Comparison of ENCODE assay signal across 12 cellular contexts in the genomic region with DNA sequence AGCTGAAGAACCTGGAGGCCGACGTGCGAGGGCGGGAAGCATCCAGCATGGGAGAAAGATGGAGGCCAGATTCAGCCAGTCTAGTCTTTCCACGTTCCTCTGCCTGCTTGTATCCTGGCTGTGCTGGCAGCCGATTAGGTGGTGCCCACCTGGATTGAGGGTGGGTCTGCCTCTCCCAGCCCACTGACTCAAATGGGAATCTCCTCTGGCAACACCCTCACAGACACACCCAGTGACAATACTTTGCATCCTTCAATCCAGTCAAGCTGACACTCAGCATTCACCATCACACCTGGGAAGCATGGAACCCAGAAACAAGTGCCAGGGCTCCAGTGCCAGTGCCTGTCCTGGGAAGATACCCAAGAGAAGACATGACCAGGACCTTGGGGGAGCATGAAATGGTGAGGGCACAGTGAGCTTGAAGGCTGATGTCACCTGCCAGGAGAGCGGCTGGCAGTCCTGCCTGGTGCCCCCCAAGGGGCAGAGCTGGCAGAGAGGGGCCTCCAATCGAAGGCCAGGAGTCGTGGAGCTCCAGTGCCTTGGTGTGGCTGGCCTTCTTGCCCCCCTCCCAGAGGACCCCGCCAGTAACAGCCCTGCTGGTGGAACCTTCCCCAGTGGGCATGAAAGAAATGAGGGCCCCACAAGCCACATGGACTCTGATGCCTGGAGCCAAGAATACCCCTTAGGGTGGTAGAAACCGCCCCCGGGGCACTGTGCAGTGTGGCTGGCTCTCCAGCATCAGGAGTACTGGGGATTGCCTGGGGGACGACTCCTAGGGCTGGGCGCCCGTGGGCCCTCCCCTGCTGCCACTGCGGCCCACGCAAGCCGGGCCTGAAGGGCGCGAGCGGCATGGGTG. TPM values are rescaled to one million over a fixed set of nuclear protein-coding genes. Genes with fewer than 3 reads are reported as not detected.
DNase-seq lines count a peak whose midpoint lies in the region; ATAC-seq and TF ChIP-seq lines count a peak whose summit lies in the region.
"Had no signal": no experiment of that assay in that cellular context is flagged by ENCODE, and none has a peak within 500 bp of the region (broad histone marks: within the 10 kb centered on the region; RNA-seq: fewer than 3 reads in every experiment).

No MANE protein-coding gene starts in this region.

- TF ChIP-seq POLR2A in prostate gland (IDR thresholded peaks at IDR 0.05): no peak

- H3K9me3 ChIP-seq in CD8-positive, alpha-beta T cell (ENCODE audit: low read length): no peaks in the 10 kb centered on the region
- H3K9me3 ChIP-seq in fibroblast of lung (ENCODE audit: control insufficient read depth, insufficient read depth, low read depth, low read length) (no peaks in the 10 kb centered on the region), prostate gland (no peaks in the 10 kb centered on the region)
- H3K9me3 ChIP-seq: neutrophil had no signal

- POLR2A ChIA-PET in CD8-positive, alpha-beta T cell (lab: Charles Lee): interaction anchor here (1.0 kb wide), 1 partner anchor 21 kb away, joined by 3 read pairs; no protein-coding TSS in a partner anchor
- POLR2A ChIA-PET in RWPE1 (lab: Yijun Ruan, JAX; ENCODE audit: low non-redundant PET): no interaction called here
- POLR2A ChIA-PET in HEK293T (lab: Yijun Ruan, JAX): no interaction called here

- peaks cover 4% of the 10 kb centered on the region for H3K4me1 Mint-ChIP-seq in CD8-positive, alpha-beta T cell (ENCODE audit: low read depth)

- CTCF ChIA-PET in CD8-positive, alpha-beta T cell (lab: Charles Lee): no interaction called here
- CTCF ChIA-PET in RWPE1 (lab: Yijun Ruan, JAX) (no interaction called here), HEK293T (lab: Yijun Ruan, JAX) (no interaction called here)

- H3K27ac Mint-ChIP-seq in CD8-positive, alpha-beta T cell: no peak overlapping the region

- no peak for ATAC-seq in CD8-positive, alpha-beta T cell
- ATAC-seq in HG02840 (IDR thresholded peaks at IDR 0.05; ENCODE audit: low FRiP score, unreplicated experiment): no peak
- ATAC-seq in GM18511 (IDR thresholded peaks at IDR 0.05; ENCODE audit: unreplicated experiment): no peak

- WGBS in prostate gland: 52% methylated on average over 21 of the region's 21 CpGs

- peaks cover 8% of the 10 kb centered on the region for H3K4me1 ChIP-seq in CD8-positive, alpha-beta T cell (ENCODE audit: insufficient read depth, low read length)
- H3K4me1 ChIP-seq in fibroblast of lung (ENCODE audit: control insufficient read depth, extremely low read depth, insufficient read depth, low read length) (no peaks in the 10 kb centered on the region), prostate gland (replicated peaks) (peaks cover 4% of the 10 kb centered on the region)

- TF ChIP-seq CTCF in CD8-positive, alpha-beta T cell (IDR thresholded peaks at IDR 0.05): no peak
- no peak for TF ChIP-seq CTCF in RWPE1 (conservative IDR thresholded peaks at IDR 0.05; ENCODE audit: low read depth)
- no peak for TF ChIP-seq CTCF in fibroblast of lung (conservative IDR thresholded peaks at IDR 0.05 in 1 of 2, IDR thresholded peaks at IDR 0.05 in 1 of 2; ENCODE audit: low read depth in 1 of 2, low read length in 2 of 2)
- TF ChIP-seq CTCF in prostate gland (IDR thresholded peaks at IDR 0.05): no peak

- H3K27me3 ChIP-seq in CD8-positive, alpha-beta T cell (ENCODE audit: insufficient read depth, low read length): peaks cover 5% of the 10 kb centered on the region
- H3K27me3 ChIP-seq in fibroblast of lung (ENCODE audit: control insufficient read depth, insufficient read depth, low read length) (no peaks in the 10 kb centered on the region), prostate gland (replicated peaks; ENCODE audit: insufficient read depth) (no peaks in the 10 kb centered on the region)

- intact Hi-C loops in CD8-positive, alpha-beta T cell (cut with DNase I, micrococcal nuclease): no loop called here
- intact Hi-C loops in prostate gland (cut with DNase I): no loop called here

- peak overlapping the region; percentile 19 for H3K4me3 Mint-ChIP-seq in CD8-positive, alpha-beta T cell

- H2AFZ ChIP-seq in fibroblast of lung (ENCODE audit: low read length): no peak overlapping the region

- no peaks in the 10 kb centered on the region for H3K9me3 Mint-ChIP-seq in CD8-positive, alpha-beta T cell

- H3K4me3 ChIP-seq in CD8-positive, alpha-beta T cell (ENCODE audit: low read depth, low read length): no peak overlapping the region
- H3K4me3 ChIP-seq in fibroblast of lung (replicated peaks in 1 of 4; ENCODE audit: control extremely low read depth in 1 of 4, insufficient read depth in 1 of 4, low read depth in 3 of 4, low read length in 4 of 4): peak overlapping the region in 1 of 4 experiments; percentile 32
- peak overlapping the region; percentile 19 to 33 for H3K4me3 ChIP-seq in prostate gland

- H3K4me2 ChIP-seq in fibroblast of lung (ENCODE audit: extremely low read depth, insufficient read depth, low read length): peak overlapping the region; percentile 25

- H3K27ac ChIP-seq in CD8-positive, alpha-beta T cell (ENCODE audit: low read depth, low read length): no peak overlapping the region
- H3K27ac ChIP-seq in RWPE1: peak overlapping the region; percentile 92
- no peak overlapping the region for H3K27ac ChIP-seq in fibroblast of lung (ENCODE audit: insufficient read depth, low read length)
- no peak overlapping the region for H3K27ac ChIP-seq in prostate gland
- H3K27ac ChIP-seq: neutrophil had no signal

- H3K36me3 Mint-ChIP-seq in CD8-positive, alpha-beta T cell: peaks cover 43% of the 10 kb centered on the region

- peak in 1 of 7 experiments; percentile 18 for DNase-seq in CD8-positive, alpha-beta T cell
- DNase-seq in RWPE1 (ENCODE audit: low spot score) (no peak), fibroblast of lung (ENCODE audit: low read depth in 2 of 2) (no peak), prostate gland (ENCODE audit: low spot score) (no peak), NOMO-1 treated with DMSO at 0.1 percent for 48 hours (lab: John Stamatoyannopoulos, UW; ENCODE audit: unreplicated experiment) (no peak), HEK293T (ENCODE audit: extremely low spot score) (no peak)
- DNase-seq: DND-41, KG1, NCI-H524 treated with DMSO at 0.1 percent for 48 hours had no signal

- H3K27me3 Mint-ChIP-seq in CD8-positive, alpha-beta T cell (ENCODE audit: low read depth): peaks cover 7% of the 10 kb centered on the region

- H3K36me3 ChIP-seq in CD8-positive, alpha-beta T cell (ENCODE audit: insufficient read depth, low read length): peaks cover 9% of the 10 kb centered on the region
- H3K36me3 ChIP-seq in fibroblast of lung (ENCODE audit: control insufficient read depth, insufficient read depth, low read length) (peaks cover 31% of the 10 kb centered on the region), prostate gland (peaks cover 0 to 5% of the 10 kb centered on the region in 2 donors)

- H3K79me2 ChIP-seq in fibroblast of lung (ENCODE audit: control insufficient read depth, insufficient read depth, low read length): no peaks in the 10 kb centered on the region

- no peak overlapping the region for H3K9ac ChIP-seq in fibroblast of lung (ENCODE audit: insufficient read depth, low read length)

- no peaks in the 10 kb centered on the region for H4K20me1 ChIP-seq in fibroblast of lung (ENCODE audit: control insufficient read depth, extremely low read depth, insufficient read depth, low read length)

TF ChIP-seq in HEK293T, 16 proteins besides CTCF, POLR2A, EP300 and RAD21 (continues in another document):
- TF ChIP-seq PKNOX1 (IDR thresholded peaks at IDR 0.05) (no peak), BHLHE40 (IDR thresholded peaks at IDR 0.05; ENCODE audit: borderline replicate concordance) (no peak), FOXM1 (IDR thresholded peaks at IDR 0.05; ENCODE audit: borderline replicate concordance) (no peak), ARNT (IDR thresholded peaks at IDR 0.05) (no peak), L3MBTL2 (conservative IDR thresholded peaks at IDR 0.05) (no peak), TARDBP (IDR thresholded peaks at IDR 0.05) (no peak), NFRKB (IDR thresholded peaks at IDR 0.05) (no peak), ELF4 (IDR thresholded peaks at IDR 0.05) (no peak)

RNA-seq across cellular contexts. Expression of gene NPB, which starts 0.6 kb away (rescaled TPM):
- under 1 TPM in 1 of 2 experiments, not detected in 1; 0.38 TPM for total RNA-seq in CD8-positive, alpha-beta T cell
- total RNA-seq in fibroblast of lung (0.51 and 0.83 TPM in 2 replicates), prostate gland (10 to 100 TPM in 1 of 2 donors, 1 to 10 TPM in 1; 9.8 to 10.9 TPM)
- 0.19 and 0.31 TPM in 2 replicates for polyA plus RNA-seq in fibroblast of lung
- polyA plus RNA-seq in fibroblast of lung (2012): 0.35 and 0.71 TPM in 2 replicates
- not detected in 2 replicates for polyA minus RNA-seq in fibroblast of lung (ENCODE audit: low replicate concordance)

RNA-seq across cellular contexts. Expression of gene PCYT2, which starts 9.8 kb away (rescaled TPM):
- 10 to 100 TPM; 18.0 to 18.1 TPM for total RNA-seq in CD8-positive, alpha-beta T cell
- total RNA-seq in fibroblast of lung (31.6 and 65.6 TPM in 2 replicates), prostate gland (10 to 100 TPM; 51.4 to 69.2 TPM)
- polyA plus RNA-seq in fibroblast of lung: 46.0 and 61.1 TPM in 2 replicates
- polyA plus RNA-seq in fibroblast of lung (2012): 57.9 and 83.5 TPM in 2 replicates
- 66.2 and 129 TPM in 2 replicates for polyA minus RNA-seq in fibroblast of lung (ENCODE audit: low replicate concordance)

RNA-seq across cellular contexts. Expression of gene ANAPC11, which starts 9.9 kb away (rescaled TPM):
- total RNA-seq in CD8-positive, alpha-beta T cell: 10 to 100 TPM; 30.0 to 30.4 TPM
- total RNA-seq in fibroblast of lung: 144 and 175 TPM in 2 replicates
- polyA plus RNA-seq in fibroblast of lung: 223 and 269 TPM in 2 replicates
- 230 and 339 TPM in 2 replicates for polyA plus RNA-seq in fibroblast of lung (2012)
- polyA minus RNA-seq in fibroblast of lung (ENCODE audit: low replicate concordance): 48.8 and 54.7 TPM in 2 replicates
- 100 to 1,000 TPM; 128 to 278 TPM for total RNA-seq in prostate gland

RNA-seq across cellular contexts. Expression of gene ALYREF, which starts 10.0 kb away (rescaled TPM):
- 100 to 1,000 TPM in 1 of 2 experiments, 10 to 100 TPM in 1; 95.8 to 118 TPM for total RNA-seq in CD8-positive, alpha-beta T cell
- total RNA-seq in fibroblast of lung (77.3 and 82.2 TPM in 2 replicates), prostate gland (100 to 1,000 TPM in 1 of 2 donors, 10 to 100 TPM in 1; 83.9 to 108 TPM)
- 41.6 and 81.5 TPM in 2 replicates for polyA plus RNA-seq in fibroblast of lung
- 64.6 and 132 TPM in 2 replicates for polyA plus RNA-seq in fibroblast of lung (2012)
- 51.1 and 57.5 TPM in 2 replicates for polyA minus RNA-seq in fibroblast of lung (ENCODE audit: low replicate concordance)

RNA-seq across cellular contexts. Expression of gene SIRT7, which starts 16.6 kb away (rescaled TPM):
- 10 to 100 TPM; 75.2 to 76.1 TPM for total RNA-seq in CD8-positive, alpha-beta T cell
- total RNA-seq in fibroblast of lung (14.9 and 18.7 TPM in 2 replicates), prostate gland (10 to 100 TPM; 22.4 to 39.9 TPM)
- polyA plus RNA-seq in fibroblast of lung: 3.3 and 4.4 TPM in 2 replicates
- 10.1 and 17.6 TPM in 2 replicates for polyA plus RNA-seq in fibroblast of lung (2012)
- 39.3 and 50.8 TPM in 2 replicates for polyA minus RNA-seq in fibroblast of lung (ENCODE audit: low replicate concordance)
